Comparison of ENCODE assay signal across 8 cellular contexts in genomic region chr3:9500108-9501050, GRCh38. TPM values are rescaled to one million over a fixed set of nuclear protein-coding genes. Genes with fewer than 3 reads are reported as not detected.
DNase-seq lines count a peak whose midpoint lies in the region; ATAC-seq, FAIRE-seq and TF ChIP-seq lines count a peak whose summit lies in the region.
"Had no signal": no experiment of that assay in that cellular context is flagged by ENCODE, and none has a peak within 500 bp of the region (broad histone marks: within the 10 kb centered on the region; RNA-seq: fewer than 3 reads in every experiment).

No MANE protein-coding gene starts in this region.

- TF ChIP-seq CTCF in lung (IDR thresholded peaks at IDR 0.05; ENCODE audit: control extremely low read depth, extremely low read depth): no peak

- H3K27me3 ChIP-seq in Karpas-422 (ENCODE audit: low read length) (no peaks in the 10 kb centered on the region), lung (ENCODE audit: control insufficient read depth, insufficient read depth) (no peaks in the 10 kb centered on the region)

- H3K79me2 ChIP-seq in Karpas-422 (ENCODE audit: low read length): no peaks in the 10 kb centered on the region

- peaks cover 14% of the 10 kb centered on the region; the same call in 1 of the 2 replicates for H4K20me1 ChIP-seq in Karpas-422 (ENCODE audit: insufficient read depth, low read depth, low read length)

- H3K27ac ChIP-seq in Karpas-422 (ENCODE audit: low read length): no peak overlapping the region
- H3K27ac ChIP-seq in lung (ENCODE audit: low read depth in 1 of 2, low read length in 1 of 2): no peak overlapping the region

- no peaks in the 10 kb centered on the region for H3K9me2 ChIP-seq in Karpas-422 (replicated peaks; ENCODE audit: insufficient read depth, low read length)

- DNase-seq in GM18507 (ENCODE audit: extremely low spot score, insufficient read length, low read depth): peak; percentile 55
- peak; percentile 91 for DNase-seq in Karpas-422
- DNase-seq in activated CD4-positive, alpha-beta T cell treated with anti-CD3 and anti-CD28 coated beads for 1 hour: peak; percentile 26
- peak; percentile 80 for DNase-seq in dermis blood vessel endothelial cell
- peak; percentile 49 for DNase-seq in lung (ENCODE audit: low spot score)
- DNase-seq in stimulated activated CD8-positive, alpha-beta memory T cell treated with anti-CD3 and anti-CD28 coated beads, Interleukin-4, amount 100 ng/mL, for 48 hours: peak; percentile 88

- H3K4me3 ChIP-seq in Karpas-422 (ENCODE audit: low read length): peak overlapping the region; percentile 37; the same call in 1 of the 2 replicates
- H3K4me3 ChIP-seq in lung: no peak overlapping the region

- FAIRE-seq in GM18507 (lab: Jason Lieb, UNC): peak; percentile 38

- WGBS in lung, 2 donors: 12 to 14% methylated on average over 34 to 39 of the region's 39 CpGs

- H3K36me3 ChIP-seq in Karpas-422 (ENCODE audit: insufficient read depth, low read length) (no peaks in the 10 kb centered on the region), lung (ENCODE audit: control insufficient read depth in 2 of 2, insufficient read depth in 2 of 2, low read length in 2 of 2) (no peaks in the 10 kb centered on the region)

- no peak for ATAC-seq in lung (ENCODE audit: insufficient read depth, low FRiP score)
- ATAC-seq in GM19467 (IDR thresholded peaks at IDR 0.05; ENCODE audit: unreplicated experiment): no peak

- 0 out of 2 replicates have a peak overlapping the region, but pooled peaks have one; percentile 18 for H3K9ac ChIP-seq in Karpas-422 (ENCODE audit: low read length)

- peak overlapping the region; percentile 39 for H3K4me2 ChIP-seq in Karpas-422 (ENCODE audit: low read depth, low read length, poor library complexity, severe bottlenecking)

- H3K4me1 ChIP-seq in Karpas-422 (ENCODE audit: low read length): peaks cover 8% of the 10 kb centered on the region
- H3K4me1 ChIP-seq in lung (ENCODE audit: control insufficient read depth in 2 of 2, insufficient read depth in 2 of 2, low read length in 2 of 2): peaks cover 0 to 4% of the 10 kb centered on the region in 2 donors

- H3K9me3 ChIP-seq in Karpas-422 (ENCODE audit: low read length): no peaks in the 10 kb centered on the region
- H3K9me3 ChIP-seq in lung (ENCODE audit: control insufficient read depth in 2 of 2, insufficient read depth in 1 of 2, low read length in 1 of 2): no peaks in the 10 kb centered on the region

- H2AFZ ChIP-seq in Karpas-422 (ENCODE audit: low read length): no peak overlapping the region

RNA-seq across cellular contexts. Expression of gene LHFPL4, which starts 53.2 kb away (rescaled TPM):
- not detected in 2 replicates for total RNA-seq in Karpas-422 (2014; rRNA removed; shearing (Covaris generic); ENCODE audit: low replicate concordance)
- total RNA-seq in dermis blood vessel endothelial cell: not detected in 2 replicates
- total RNA-seq in lung: under 1 TPM in 1 of 2 donors, not detected in 1; 0.14 TPM
- under 1 TPM; 0.01 to 0.02 TPM for polyA plus RNA-seq in lung
- total RNA-seq: mononuclear cell had no signal

Comparison
In these comparisons a context has a peak if more than half of its experiments do, and no peak if none do; other contexts are left out.
1. DNase-seq: peak in every context shown above with its lines; median percentile 91 in Karpas-422; 88 in stimulated activated CD8-positive, alpha-beta memory T cell treated with anti-CD3 and anti-CD28 coated beads, Interleukin-4, amount 100 ng/mL, for 48 hours; 80 in dermis blood vessel endothelial cell; 55 in GM18507; 49 in lung; 26 in activated CD4-positive, alpha-beta T cell treated with anti-CD3 and anti-CD28 coated beads for 1 hour.